In genomic region chr15:71329509-71330260, GRCh38 we compare ENCODE assay signal across 11 cellular contexts.
DNase-seq lines count a peak whose midpoint lies in the region; ATAC-seq, FAIRE-seq and TF ChIP-seq lines count a peak whose summit lies in the region.
"Had no signal": no experiment of that assay in that cellular context is flagged by ENCODE, and none has a peak within 500 bp of the region (broad histone marks: within the 10 kb centered on the region; RNA-seq: fewer than 3 reads in every experiment).

No MANE protein-coding gene starts in this region.

- H3K27ac ChIP-seq in SJSA1 (peak overlapping the region; percentile 84), gastroesophageal sphincter (peak overlapping the region; percentile 76 to 88 (median 82)), pancreas (no peak overlapping the region)
- H3K27ac ChIP-seq: BLaER1 treated with 17β-estradiol and CSF1 and Interleukin-3, amounts not matched to agents 10 nM and 100 nM had no signal

- TF ChIP-seq EP300 in gastroesophageal sphincter (IDR thresholded peaks at IDR 0.05): no peak

- WGBS in gastroesophageal sphincter (ENCODE audit: low coverage in 1 of 2), 2 donors: 39 to 60% methylated on average over 6 to 7 of the region's 14 CpGs
- WGBS in pancreas, 2 donors: 74% methylated on average over 14 of the region's 14 CpGs

- H3K36me3 ChIP-seq in BJ (ENCODE audit: control insufficient read depth, insufficient read depth, low read length) (no peaks in the 10 kb centered on the region), SJSA1 (no peaks in the 10 kb centered on the region), gastroesophageal sphincter (no peaks in the 10 kb centered on the region), pancreas (no peaks in the 10 kb centered on the region)
- H3K36me3 ChIP-seq: BLaER1 treated with 17β-estradiol and CSF1 and Interleukin-3, amounts not matched to agents 10 nM and 100 nM had no signal

- H3K9me3 ChIP-seq in SJSA1 (replicated peaks) (no peaks in the 10 kb centered on the region), gastroesophageal sphincter (no peaks in the 10 kb centered on the region), pancreas (no peaks in the 10 kb centered on the region)
- H3K9me3 ChIP-seq: BLaER1 treated with 17β-estradiol and CSF1 and Interleukin-3, amounts not matched to agents 10 nM and 100 nM had no signal

- H3K4me3 ChIP-seq in BJ (ENCODE audit: low read depth, low read length) (no peak overlapping the region), SJSA1 (no peak overlapping the region), gastroesophageal sphincter (no peak overlapping the region), pancreas (no peak overlapping the region)
- H3K4me3 ChIP-seq: BLaER1 treated with 17β-estradiol and CSF1 and Interleukin-3, amounts not matched to agents 10 nM and 100 nM had no signal

- FAIRE-seq in pancreas (lab: Jason Lieb, UNC): no peak

- intact Hi-C loops in pancreas (cut with DNase I): no loop called here

- peaks cover 98% of the 10 kb centered on the region for H3K4me1 ChIP-seq in SJSA1 (replicated peaks)
- peaks cover 7 to 81% (median 18%) of the 10 kb centered on the region in 3 donors for H3K4me1 ChIP-seq in gastroesophageal sphincter
- H3K4me1 ChIP-seq in pancreas: no peaks in the 10 kb centered on the region
- H3K4me1 ChIP-seq: BLaER1 treated with 17β-estradiol and CSF1 and Interleukin-3, amounts not matched to agents 10 nM and 100 nM had no signal

- TF ChIP-seq POLR2A in gastroesophageal sphincter (IDR thresholded peaks at IDR 0.05): no peak

- TF ChIP-seq CTCF in BJ (IDR thresholded peaks at IDR 0.05; ENCODE audit: insufficient read depth, low read depth, low read length) (no peak), gastroesophageal sphincter (IDR thresholded peaks at IDR 0.05) (no peak), pancreas (IDR thresholded peaks at IDR 0.05) (no peak)

- peak; percentile 65 for DNase-seq in BJ (ENCODE audit: low read depth)
- DNase-seq in SJSA1 (ENCODE audit: low read depth in 1 of 2, low spot score in 2 of 2): peak; percentile 92 to 98
- no peak for DNase-seq in pancreas
- no peak for DNase-seq in NCI-H146 (lab: John Stamatoyannopoulos, UW)
- DNase-seq: activated CD4-positive, alpha-beta T cell treated with anti-CD3 and anti-CD28 coated beads, Interleukin-2, amount 50 U/mL, for 1 hour; anterior cingulate cortex had no signal

- ATAC-seq in gastroesophageal sphincter (peak; percentile 73), pancreas (peak in 3 of 4 donors; percentile 28 to 59 (median 34)), HG02678 (IDR thresholded peaks at IDR 0.05; ENCODE audit: unreplicated experiment) (no peak), GM19467 (IDR thresholded peaks at IDR 0.05; ENCODE audit: unreplicated experiment) (no peak), GM21529 (IDR thresholded peaks at IDR 0.05; ENCODE audit: unreplicated experiment) (no peak)

- H3K27me3 ChIP-seq in BJ (ENCODE audit: control insufficient read depth, insufficient read depth, low read length): no peaks in the 10 kb centered on the region
- H3K27me3 ChIP-seq in SJSA1 (replicated peaks): no peaks in the 10 kb centered on the region
- H3K27me3 ChIP-seq in gastroesophageal sphincter: no peaks in the 10 kb centered on the region
- no peaks in the 10 kb centered on the region for H3K27me3 ChIP-seq in pancreas
- H3K27me3 ChIP-seq: BLaER1 treated with 17β-estradiol and CSF1 and Interleukin-3, amounts not matched to agents 10 nM and 100 nM had no signal

- POLR2A ChIA-PET in BJ (lab: Charles Lee): no interaction called here

- CTCF ChIA-PET in BJ (lab: Yijun Ruan, JAX): interaction anchor here (0.6 kb wide), 1 partner anchor 471 kb away, joined by 4 read pairs; no protein-coding TSS in a partner anchor

Comparison
In these comparisons a context has a peak if more than half of its experiments do, and no peak if none do; other contexts are left out.
1. DNase-seq: peak in BJ (single experiment) and SJSA1 (2 of 2); none in pancreas (0 of 6) and NCI-H146 (single experiment).
2. H3K27ac ChIP-seq: peak in SJSA1 (single experiment) and gastroesophageal sphincter (4 of 4); none in pancreas (0 of 4).
3. ATAC-seq: peak in gastroesophageal sphincter (single experiment) and pancreas (3 of 4); none in HG02678 (single experiment), GM19467 (single experiment) and GM21529 (single experiment).